ENCODE assay signal across 8 cellular contexts in genomic region chr7:33128631-33128989, GRCh38. TPM values are rescaled to one million over a fixed set of nuclear protein-coding genes. Genes with fewer than 3 reads are reported as not detected.
DNase-seq lines count a peak whose midpoint lies in the region; ATAC-seq and TF ChIP-seq lines count a peak whose summit lies in the region.

No MANE protein-coding gene starts in this region.

- no peak for TF ChIP-seq POLR2A in testis (IDR thresholded peaks at IDR 0.05)

- intact Hi-C loops in activated CD4-positive, alpha-beta T cell treated with anti-CD3 and anti-CD28 coated beads, Interleukin-2, amount 10 ng/mL, durations not matched to agents 24 days and 14 days (cut with micrococcal nuclease), result loop anchor here (2.0 kb wide), 1 partner anchor 638 kb away; the partner anchor contains the start of gene LSM5
- intact Hi-C loops in ascending aorta (cut with DNase I), result loop anchor here (5.0 kb wide), 2 partner anchors 679 to 1909 kb away; partner anchors contain the start of gene DPY19L1
- intact Hi-C loops in left lung (cut with DNase I), result no loop called here
- intact Hi-C loops in testis (cut with DNase I; ENCODE audit: low total_unique reads), result no loop called here

- H3K27ac Mint-ChIP-seq in activated CD4-positive, alpha-beta T cell treated with anti-CD3 and anti-CD28 coated beads, Interleukin-2, amount 10 ng/mL, durations not matched to agents 24 days and 14 days, result peak overlapping the region; percentile 91

- TF ChIP-seq CTCF in ascending aorta (IDR thresholded peaks at IDR 0.05) (no peak), left lung (IDR thresholded peaks at IDR 0.05) (no peak), testis (IDR thresholded peaks at IDR 0.05) (no peak)

- H3K36me3 ChIP-seq in ascending aorta, result no peaks in the 10 kb centered on the region
- no peaks in the 10 kb centered on the region for H3K36me3 ChIP-seq in left lung
- H3K36me3 ChIP-seq in testis (ENCODE audit: low read depth, missing control alignments), result no peaks in the 10 kb centered on the region

- no peaks in the 10 kb centered on the region for H3K36me3 Mint-ChIP-seq in activated CD4-positive, alpha-beta T cell treated with anti-CD3 and anti-CD28 coated beads, Interleukin-2, amount 10 ng/mL, durations not matched to agents 24 days and 14 days (ENCODE audit: low read depth)

- ATAC-seq in left lung, result no peak
- no peak for ATAC-seq in HG03159 (IDR thresholded peaks at IDR 0.05; ENCODE audit: unreplicated experiment)

- H3K9me3 ChIP-seq in ascending aorta, result no peaks in the 10 kb centered on the region
- H3K9me3 ChIP-seq in left lung, result no peaks in the 10 kb centered on the region
- H3K9me3 ChIP-seq in testis, result no peaks in the 10 kb centered on the region

- peaks cover 0 to 8% of the 10 kb centered on the region in 2 donors for H3K4me1 ChIP-seq in ascending aorta
- peaks cover 6 to 22% of the 10 kb centered on the region in 2 donors for H3K4me1 ChIP-seq in left lung
- peaks cover 6% of the 10 kb centered on the region for H3K4me1 ChIP-seq in testis

- H3K27me3 Mint-ChIP-seq in activated CD4-positive, alpha-beta T cell treated with anti-CD3 and anti-CD28 coated beads, Interleukin-2, amount 10 ng/mL, durations not matched to agents 24 days and 14 days, result peaks cover 5% of the 10 kb centered on the region

- no peaks in the 10 kb centered on the region for H3K27me3 ChIP-seq in ascending aorta
- H3K27me3 ChIP-seq in left lung, result no peaks in the 10 kb centered on the region
- no peaks in the 10 kb centered on the region for H3K27me3 ChIP-seq in testis

- peaks cover 15% of the 10 kb centered on the region for H3K4me1 Mint-ChIP-seq in activated CD4-positive, alpha-beta T cell treated with anti-CD3 and anti-CD28 coated beads, Interleukin-2, amount 10 ng/mL, durations not matched to agents 24 days and 14 days

- no peak for DNase-seq in activated CD4-positive, alpha-beta T cell treated with anti-CD3 and anti-CD28 coated beads, Interleukin-2, amount 10 ng/mL, durations not matched to agents 24 days and 14 days
- no peak for DNase-seq in activated CD4-positive, alpha-beta T cell treated with anti-CD3 and anti-CD28 coated beads for 48 hours
- DNase-seq in ascending aorta (ENCODE audit: low spot score in 2 of 2), result no peak
- no peak for DNase-seq in left lung
- no peak for DNase-seq in testis
- DNase-seq in GM03348 (ENCODE audit: low spot score), result no peak
- DNase-seq in stimulated activated naive CD4-positive, alpha-beta T cell treated with Interleukin-2 at 50 U/mL for 16 hours (lab: John Stamatoyannopoulos, UW), result no peak

- H3K27ac ChIP-seq in ascending aorta, result peak overlapping the region; percentile 30 to 77
- H3K27ac ChIP-seq in left lung, result peak overlapping the region; percentile 87 to 88
- H3K27ac ChIP-seq in testis, result peak overlapping the region; percentile 68 to 88

- peak overlapping the region; percentile 98 for H3K4me3 Mint-ChIP-seq in activated CD4-positive, alpha-beta T cell treated with anti-CD3 and anti-CD28 coated beads, Interleukin-2, amount 10 ng/mL, durations not matched to agents 24 days and 14 days

- no peaks in the 10 kb centered on the region for H3K9me3 Mint-ChIP-seq in activated CD4-positive, alpha-beta T cell treated with anti-CD3 and anti-CD28 coated beads, Interleukin-2, amount 10 ng/mL, durations not matched to agents 24 days and 14 days

- WGBS in testis, 2 donors, result 0 to 2% methylated on average over 3 of the region's 3 CpGs

- H3K4me3 ChIP-seq in ascending aorta (peak overlapping the region; percentile 84 to 96), left lung (peak overlapping the region; percentile 60 to 71), testis (peak overlapping the region; percentile 68 to 72)

RNA-seq across cellular contexts. Expression of gene BBS9, which starts 0.8 kb away (rescaled TPM):
- 4.2 and 4.3 TPM in 2 replicates for total RNA-seq in activated CD4-positive, alpha-beta T cell treated with anti-CD3 and anti-CD28 coated beads, Interleukin-2, amount 10 ng/mL, durations not matched to agents 24 days and 14 days
- 23.3 TPM for total RNA-seq in ascending aorta
- 10 to 100 TPM; 18.2 to 22.4 TPM for total RNA-seq in left lung
- 10 to 100 TPM; 53.3 to 55.7 TPM for total RNA-seq in testis
- polyA plus RNA-seq in testis (ENCODE audit: insufficient read depth, low read depth, low replicate concordance), result 39.3 TPM

RNA-seq across cellular contexts. Expression of gene RP9, which starts 19.4 kb away (rescaled TPM):
- 23.2 and 25.1 TPM in 2 replicates for total RNA-seq in activated CD4-positive, alpha-beta T cell treated with anti-CD3 and anti-CD28 coated beads, Interleukin-2, amount 10 ng/mL, durations not matched to agents 24 days and 14 days
- total RNA-seq in ascending aorta, result 2.8 TPM
- 10 to 100 TPM; 11.3 to 11.5 TPM for total RNA-seq in left lung
- 10 to 100 TPM; 28.2 to 29.2 TPM for total RNA-seq in testis
- 17.9 TPM for polyA plus RNA-seq in testis (ENCODE audit: insufficient read depth, low read depth, low replicate concordance)

Comparison
In these comparisons a context has a peak if more than half of its experiments do, and no peak if none do; other contexts are left out.
1. intact Hi-C loops: an anchor here in activated CD4-positive, alpha-beta T cell treated with anti-CD3 and anti-CD28 coated beads, Interleukin-2, amount 10 ng/mL, durations not matched to agents 24 days and 14 days (2.0 kb wide) and ascending aorta (5.0 kb wide); none called in left lung and testis.